In genomic region chr21:34886554-34887385, GRCh38 we compare ENCODE assay signal across 1 cellular context.
TF ChIP-seq lines count a peak whose summit lies in the region.

No MANE protein-coding gene starts in this region.

TF ChIP-seq in HepG2, 621 proteins besides CTCF, POLR2A, EP300 and RAD21 (continued from another document and continues in another):
- TF ChIP-seq KDM3A (CRISPR knock-in tag; IDR thresholded peaks at IDR 0.05; ENCODE audit: low read depth) (0 out of 2 replicates have a peak, but pooled peaks have one; percentile 43), SUZ12 (IDR thresholded peaks at IDR 0.05; ENCODE audit: low read depth, low read length) (no peak), TBX2 (CRISPR knock-in tag; IDR thresholded peaks at IDR 0.05; ENCODE audit: borderline replicate concordance) (peak; percentile 27; the same call in 1 of the 2 replicates), CEBPG (CRISPR knock-in tag; IDR thresholded peaks at IDR 0.05) (no peak), MTF1 (CRISPR knock-in tag; IDR thresholded peaks at IDR 0.05) (no peak), ZNF768 (CRISPR knock-in tag; IDR thresholded peaks at IDR 0.05) (peak; percentile 73; the same call in 1 of the 2 replicates), ZSCAN21 (CRISPR knock-in tag; IDR thresholded peaks at IDR 0.05; ENCODE audit: borderline replicate concordance) (peak; percentile 52; the same call in 1 of the 2 replicates), EED (CRISPR knock-in tag; IDR thresholded peaks at IDR 0.05) (peak; percentile 66; the same call in 1 of the 2 replicates), KDM5B (CRISPR knock-in tag; IDR thresholded peaks at IDR 0.05; ENCODE audit: borderline replicate concordance) (peak; percentile 52; the same call in 1 of the 2 replicates), ZNF777 (CRISPR knock-in tag; IDR thresholded peaks at IDR 0.05) (peak; percentile 35; the same call in 1 of the 2 replicates), ZMAT3 (CRISPR knock-in tag; conservative IDR thresholded peaks at IDR 0.05) (0 out of 2 replicates have a peak, but pooled peaks have one; percentile 31), MYC (CRISPR knock-in tag; IDR thresholded peaks at IDR 0.05; ENCODE audit: borderline replicate concordance) (peak; percentile 34; the same call in 1 of the 2 replicates), ZNF770 (CRISPR knock-in tag; IDR thresholded peaks at IDR 0.05) (peak; percentile 58), ZNF225 (CRISPR knock-in tag; IDR thresholded peaks at IDR 0.05) (0 out of 2 replicates have a peak, but pooled peaks have one; percentile 20), SOX5 (CRISPR knock-in tag; IDR thresholded peaks at IDR 0.05; ENCODE audit: borderline replicate concordance) (no peak), MAX (IDR thresholded peaks at IDR 0.05) (peak; percentile 34; the same call in 1 of the 2 replicates), U2AF2 (IDR thresholded peaks at IDR 0.05; ENCODE audit: low read depth, low read length) (no peak), MXD3 (CRISPR knock-in tag; IDR thresholded peaks at IDR 0.05) (0 out of 2 replicates have a peak, but pooled peaks have one; percentile 24), MAFG (CRISPR knock-in tag; IDR thresholded peaks at IDR 0.05) (peak; percentile 21; the same call in 1 of the 2 replicates), HOXA3 (CRISPR knock-in tag; IDR thresholded peaks at IDR 0.05) (peak; percentile 36; the same call in 1 of the 2 replicates), IRF9 (CRISPR knock-in tag; IDR thresholded peaks at IDR 0.05; ENCODE audit: borderline replicate concordance) (0 out of 2 replicates have a peak, but pooled peaks have one; percentile 38), AGO1 (IDR thresholded peaks at IDR 0.05; ENCODE audit: low read depth, low read length, poor library complexity, severe bottlenecking) (peak; percentile 42), PHF8 (CRISPR knock-in tag; IDR thresholded peaks at IDR 0.05) (peak; percentile 33; the same call in 1 of the 2 replicates), ZNF788 (CRISPR knock-in tag; IDR thresholded peaks at IDR 0.05; ENCODE audit: borderline replicate concordance) (peak; percentile 51; the same call in 1 of the 2 replicates), EZH2 (conservative IDR thresholded peaks at IDR 0.05; ENCODE audit: low read depth, low read length) (no peak)
- TF ChIP-seq, protein P1, sequence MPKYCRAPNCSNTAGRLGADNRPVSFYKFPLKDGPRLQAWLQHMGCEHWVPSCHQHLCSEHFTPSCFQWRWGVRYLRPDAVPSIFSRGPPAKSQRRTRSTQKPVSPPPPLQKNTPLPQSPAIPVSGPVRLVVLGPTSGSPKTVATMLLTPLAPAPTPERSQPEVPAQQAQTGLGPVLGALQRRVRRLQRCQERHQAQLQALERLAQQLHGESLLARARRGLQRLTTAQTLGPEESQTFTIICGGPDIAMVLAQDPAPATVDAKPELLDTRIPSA (CRISPR knock-in tag; IDR thresholded peaks at IDR 0.05; ENCODE audit: borderline replicate concordance) = peak; percentile 84; the same call in 1 of the 2 replicates
- TF ChIP-seq, protein P2, sequence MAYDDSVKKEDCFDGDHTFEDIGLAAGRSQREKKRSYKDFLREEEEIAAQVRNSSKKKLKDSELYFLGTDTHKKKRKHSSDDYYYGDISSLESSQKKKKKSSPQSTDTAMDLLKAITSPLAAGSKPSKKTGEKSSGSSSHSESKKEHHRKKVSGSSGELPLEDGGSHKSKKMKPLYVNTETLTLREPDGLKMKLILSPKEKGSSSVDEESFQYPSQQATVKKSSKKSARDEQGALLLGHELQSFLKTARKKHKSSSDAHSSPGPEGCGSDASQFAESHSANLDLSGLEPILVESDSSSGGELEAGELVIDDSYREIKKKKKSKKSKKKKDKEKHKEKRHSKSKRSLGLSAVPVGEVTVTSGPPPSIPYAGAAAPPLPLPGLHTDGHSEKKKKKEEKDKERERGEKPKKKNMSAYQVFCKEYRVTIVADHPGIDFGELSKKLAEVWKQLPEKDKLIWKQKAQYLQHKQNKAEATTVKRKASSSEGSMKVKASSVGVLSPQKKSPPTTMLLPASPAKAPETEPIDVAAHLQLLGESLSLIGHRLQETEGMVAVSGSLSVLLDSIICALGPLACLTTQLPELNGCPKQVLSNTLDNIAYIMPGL (CRISPR knock-in tag; IDR thresholded peaks at IDR 0.05; ENCODE audit: borderline replicate concordance in 1 of 2, low read depth in 1 of 2) = 0 out of 4 replicates have a peak, but pooled peaks of 1 of the 2 experiments have one; percentile 30
- TF ChIP-seq, protein P3, sequence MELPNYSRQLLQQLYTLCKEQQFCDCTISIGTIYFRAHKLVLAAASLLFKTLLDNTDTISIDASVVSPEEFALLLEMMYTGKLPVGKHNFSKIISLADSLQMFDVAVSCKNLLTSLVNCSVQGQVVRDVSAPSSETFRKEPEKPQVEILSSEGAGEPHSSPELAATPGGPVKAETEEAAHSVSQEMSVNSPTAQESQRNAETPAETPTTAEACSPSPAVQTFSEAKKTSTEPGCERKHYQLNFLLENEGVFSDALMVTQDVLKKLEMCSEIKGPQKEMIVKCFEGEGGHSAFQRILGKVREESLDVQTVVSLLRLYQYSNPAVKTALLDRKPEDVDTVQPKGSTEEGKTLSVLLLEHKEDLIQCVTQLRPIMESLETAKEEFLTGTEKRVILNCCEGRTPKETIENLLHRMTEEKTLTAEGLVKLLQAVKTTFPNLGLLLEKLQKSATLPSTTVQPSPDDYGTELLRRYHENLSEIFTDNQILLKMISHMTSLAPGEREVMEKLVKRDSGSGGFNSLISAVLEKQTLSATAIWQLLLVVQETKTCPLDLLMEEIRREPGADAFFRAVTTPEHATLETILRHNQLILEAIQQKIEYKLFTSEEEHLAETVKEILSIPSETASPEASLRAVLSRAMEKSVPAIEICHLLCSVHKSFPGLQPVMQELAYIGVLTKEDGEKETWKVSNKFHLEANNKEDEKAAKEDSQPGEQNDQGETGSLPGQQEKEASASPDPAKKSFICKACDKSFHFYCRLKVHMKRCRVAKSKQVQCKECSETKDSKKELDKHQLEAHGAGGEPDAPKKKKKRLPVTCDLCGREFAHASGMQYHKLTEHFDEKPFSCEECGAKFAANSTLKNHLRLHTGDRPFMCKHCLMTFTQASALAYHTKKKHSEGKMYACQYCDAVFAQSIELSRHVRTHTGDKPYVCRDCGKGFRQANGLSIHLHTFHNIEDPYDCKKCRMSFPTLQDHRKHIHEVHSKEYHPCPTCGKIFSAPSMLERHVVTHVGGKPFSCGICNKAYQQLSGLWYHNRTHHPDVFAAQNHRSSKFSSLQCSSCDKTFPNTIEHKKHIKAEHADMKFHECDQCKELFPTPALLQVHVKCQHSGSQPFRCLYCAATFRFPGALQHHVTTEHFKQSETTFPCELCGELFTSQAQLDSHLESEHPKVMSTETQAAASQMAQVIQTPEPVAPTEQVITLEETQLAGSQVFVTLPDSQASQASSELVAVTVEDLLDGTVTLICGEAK (IDR thresholded peaks at IDR 0.05) = no peak
- TF ChIP-seq, protein P3 (CRISPR knock-in tag; IDR thresholded peaks at IDR 0.05) = 0 out of 2 replicates have a peak, but pooled peaks have one; percentile 49
- TF ChIP-seq, protein P4, sequence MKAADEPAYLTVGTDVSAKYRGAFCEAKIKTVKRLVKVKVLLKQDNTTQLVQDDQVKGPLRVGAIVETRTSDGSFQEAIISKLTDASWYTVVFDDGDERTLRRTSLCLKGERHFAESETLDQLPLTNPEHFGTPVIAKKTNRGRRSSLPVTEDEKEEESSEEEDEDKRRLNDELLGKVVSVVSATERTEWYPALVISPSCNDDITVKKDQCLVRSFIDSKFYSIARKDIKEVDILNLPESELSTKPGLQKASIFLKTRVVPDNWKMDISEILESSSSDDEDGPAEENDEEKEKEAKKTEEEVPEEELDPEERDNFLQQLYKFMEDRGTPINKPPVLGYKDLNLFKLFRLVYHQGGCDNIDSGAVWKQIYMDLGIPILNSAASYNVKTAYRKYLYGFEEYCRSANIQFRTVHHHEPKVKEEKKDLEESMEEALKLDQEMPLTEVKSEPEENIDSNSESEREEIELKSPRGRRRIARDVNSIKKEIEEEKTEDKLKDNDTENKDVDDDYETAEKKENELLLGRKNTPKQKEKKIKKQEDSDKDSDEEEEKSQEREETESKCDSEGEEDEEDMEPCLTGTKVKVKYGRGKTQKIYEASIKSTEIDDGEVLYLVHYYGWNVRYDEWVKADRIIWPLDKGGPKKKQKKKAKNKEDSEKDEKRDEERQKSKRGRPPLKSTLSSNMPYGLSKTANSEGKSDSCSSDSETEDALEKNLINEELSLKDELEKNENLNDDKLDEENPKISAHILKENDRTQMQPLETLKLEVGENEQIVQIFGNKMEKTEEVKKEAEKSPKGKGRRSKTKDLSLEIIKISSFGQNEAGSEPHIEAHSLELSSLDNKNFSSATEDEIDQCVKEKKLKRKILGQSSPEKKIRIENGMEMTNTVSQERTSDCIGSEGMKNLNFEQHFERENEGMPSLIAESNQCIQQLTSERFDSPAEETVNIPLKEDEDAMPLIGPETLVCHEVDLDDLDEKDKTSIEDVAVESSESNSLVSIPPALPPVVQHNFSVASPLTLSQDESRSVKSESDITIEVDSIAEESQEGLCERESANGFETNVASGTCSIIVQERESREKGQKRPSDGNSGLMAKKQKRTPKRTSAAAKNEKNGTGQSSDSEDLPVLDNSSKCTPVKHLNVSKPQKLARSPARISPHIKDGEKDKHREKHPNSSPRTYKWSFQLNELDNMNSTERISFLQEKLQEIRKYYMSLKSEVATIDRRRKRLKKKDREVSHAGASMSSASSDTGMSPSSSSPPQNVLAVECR (CRISPR knock-in tag; IDR thresholded peaks at IDR 0.05; ENCODE audit: borderline replicate concordance) = peak; percentile 70
- TF ChIP-seq, protein P5, sequence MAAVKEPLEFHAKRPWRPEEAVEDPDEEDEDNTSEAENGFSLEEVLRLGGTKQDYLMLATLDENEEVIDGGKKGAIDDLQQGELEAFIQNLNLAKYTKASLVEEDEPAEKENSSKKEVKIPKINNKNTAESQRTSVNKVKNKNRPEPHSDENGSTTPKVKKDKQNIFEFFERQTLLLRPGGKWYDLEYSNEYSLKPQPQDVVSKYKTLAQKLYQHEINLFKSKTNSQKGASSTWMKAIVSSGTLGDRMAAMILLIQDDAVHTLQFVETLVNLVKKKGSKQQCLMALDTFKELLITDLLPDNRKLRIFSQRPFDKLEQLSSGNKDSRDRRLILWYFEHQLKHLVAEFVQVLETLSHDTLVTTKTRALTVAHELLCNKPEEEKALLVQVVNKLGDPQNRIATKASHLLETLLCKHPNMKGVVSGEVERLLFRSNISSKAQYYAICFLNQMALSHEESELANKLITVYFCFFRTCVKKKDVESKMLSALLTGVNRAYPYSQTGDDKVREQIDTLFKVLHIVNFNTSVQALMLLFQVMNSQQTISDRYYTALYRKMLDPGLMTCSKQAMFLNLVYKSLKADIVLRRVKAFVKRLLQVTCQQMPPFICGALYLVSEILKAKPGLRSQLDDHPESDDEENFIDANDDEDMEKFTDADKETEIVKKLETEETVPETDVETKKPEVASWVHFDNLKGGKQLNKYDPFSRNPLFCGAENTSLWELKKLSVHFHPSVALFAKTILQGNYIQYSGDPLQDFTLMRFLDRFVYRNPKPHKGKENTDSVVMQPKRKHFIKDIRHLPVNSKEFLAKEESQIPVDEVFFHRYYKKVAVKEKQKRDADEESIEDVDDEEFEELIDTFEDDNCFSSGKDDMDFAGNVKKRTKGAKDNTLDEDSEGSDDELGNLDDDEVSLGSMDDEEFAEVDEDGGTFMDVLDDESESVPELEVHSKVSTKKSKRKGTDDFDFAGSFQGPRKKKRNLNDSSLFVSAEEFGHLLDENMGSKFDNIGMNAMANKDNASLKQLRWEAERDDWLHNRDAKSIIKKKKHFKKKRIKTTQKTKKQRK (IDR thresholded peaks at IDR 0.05; ENCODE audit: low read length) = no peak
